In the genomic region with DNA sequence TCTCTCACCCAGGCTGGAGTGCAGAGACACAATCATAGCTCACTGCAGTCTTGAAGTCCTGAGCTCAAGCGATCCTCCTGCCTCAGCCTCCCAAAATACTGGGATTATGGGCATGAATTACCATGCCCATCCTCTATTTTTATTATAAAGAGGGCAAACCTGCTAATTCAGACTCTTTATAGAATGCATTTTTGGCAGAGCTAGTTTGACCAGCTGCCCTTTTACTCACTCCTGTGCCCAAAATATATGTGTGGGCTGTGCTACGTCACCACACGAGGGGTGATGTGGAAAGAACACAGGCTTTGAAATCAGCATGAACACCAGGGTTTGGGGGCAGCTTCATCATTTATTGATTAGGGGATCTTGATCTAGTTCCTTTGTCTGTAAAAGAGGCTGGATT, we compare ENCODE assay signal across 30 cellular contexts.
"Had no signal": no experiment of that assay in that cellular context is flagged by ENCODE, and none has a peak within 500 bp of the region (broad histone marks: within the 10 kb centered on the region; RNA-seq: fewer than 3 reads in every experiment).

No MANE protein-coding gene starts in this region.

- H3K9me3 Mint-ChIP-seq: activated CD4-positive, alpha-beta memory T cell treated with anti-CD3 and anti-CD28 coated beads for 36 hours; activated CD4-positive, alpha-beta T cell treated with anti-CD3 and anti-CD28 coated beads, Interleukin-2, amount 10 ng/mL, durations not matched to agents 24 days and 14 days; activated T-helper 1 cell treated with anti-CD3 and anti-CD28 coated beads, Interleukin-12 subunit alpha, Interleukin-12 subunit beta, Interleukin-2, Interleukin-4 antibody, amounts not matched to agents 30 ng/mL and 10 ng/mL and 1 ng/mL, durations not matched to agents 14 hours and 24 hours and 36 hours; activated T-helper 2 cell treated with anti-CD3 and anti-CD28 coated beads, Interferon-gamma antibody, Interleukin-2, Interleukin-4, amounts not matched to agents 10 μg/mL and 5 μg/mL and 100 μg/mL, durations not matched to agents 14 hours and 24 hours and 36 hours; effector memory CD8-positive, alpha-beta T cell had no signal

- H3K4me1 ChIP-seq: esophagus muscularis mucosa, foreskin keratinocyte, gastrocnemius medialis had no signal

- H3K36me3 ChIP-seq: esophagus muscularis mucosa, gastrocnemius medialis had no signal

- H3K9me3 ChIP-seq: esophagus muscularis mucosa, gastrocnemius medialis had no signal

- ATAC-seq: activated CD4-positive, alpha-beta T cell treated with anti-CD3 and anti-CD28 coated beads for 36 hours; activated CD8-positive, alpha-beta memory T cell treated with anti-CD3 and anti-CD28 coated beads, Interleukin-2, amount 10 ng/mL, durations not matched to agents 7 days and 5 days; activated CD8-positive, alpha-beta T cell treated with anti-CD3 and anti-CD28 coated beads, Interleukin-2, amount 10 ng/mL, durations not matched to agents 7 days and 5 days; effector memory CD8-positive, alpha-beta T cell; foreskin keratinocyte; gastrocnemius medialis had no signal

- H3K4me3 ChIP-seq: esophagus muscularis mucosa, gastrocnemius medialis had no signal

- H3K27me3 ChIP-seq: gastrocnemius medialis had no signal

- H3K27ac Mint-ChIP-seq: activated CD4-positive, alpha-beta memory T cell treated with anti-CD3 and anti-CD28 coated beads for 36 hours; activated CD4-positive, alpha-beta T cell treated with anti-CD3 and anti-CD28 coated beads for 36 hours; activated CD4-positive, alpha-beta T cell treated with anti-CD3 and anti-CD28 coated beads, Interleukin-2, amount 10 ng/mL, durations not matched to agents 24 days and 14 days; activated CD8-positive, alpha-beta memory T cell treated with anti-CD3 and anti-CD28 coated beads, Interleukin-2, amount 10 ng/mL, durations not matched to agents 7 days and 5 days; activated CD8-positive, alpha-beta T cell treated with anti-CD3 and anti-CD28 coated beads, Interleukin-2, amount 10 ng/mL, durations not matched to agents 7 days and 5 days; activated naive CD8-positive, alpha-beta T cell; activated T-helper 1 cell treated with anti-CD3 and anti-CD28 coated beads, Interleukin-12 subunit alpha, Interleukin-12 subunit beta, Interleukin-2, Interleukin-4 antibody, amounts not matched to agents 30 ng/mL and 10 ng/mL and 1 ng/mL, durations not matched to agents 14 hours and 24 hours and 36 hours; activated T-helper 2 cell treated with anti-CD3 and anti-CD28 coated beads, Interferon-gamma antibody, Interleukin-2, Interleukin-4, amounts not matched to agents 10 μg/mL and 5 μg/mL and 100 μg/mL, durations not matched to agents 14 hours and 24 hours and 36 hours; effector memory CD8-positive, alpha-beta T cell had no signal

- DNase-seq: activated CD4-positive, alpha-beta memory T cell treated with anti-CD3 and anti-CD28 coated beads for 36 hours; activated CD4-positive, alpha-beta T cell treated with anti-CD3 and anti-CD28 coated beads for 36 hours; activated CD4-positive, alpha-beta T cell treated with anti-CD3 and anti-CD28 coated beads, Interleukin-2, amount 10 ng/mL, durations not matched to agents 24 days and 14 days; activated CD4-positive, CD25-positive, alpha-beta regulatory T cell; activated CD4-positive, CD25-positive, alpha-beta regulatory T cell treated with anti-CD3 and anti-CD28 coated beads, Interleukin-2, amount 50 U/mL, for 72 hours; activated CD8-positive, alpha-beta memory T cell treated with anti-CD3 and anti-CD28 coated beads, Interleukin-2, amount 10 ng/mL, durations not matched to agents 7 days and 5 days; activated CD8-positive, alpha-beta memory T cell treated with anti-CD3 and anti-CD28 coated beads, Interleukin-2, amount 50 U/mL, for 4 hours; activated CD8-positive, alpha-beta T cell treated with anti-CD3 and anti-CD28 coated beads, Interleukin-2, amount 10 ng/mL, durations not matched to agents 7 days and 5 days; activated gamma-delta T cell treated with Interleukin-2 at 50 U/mL for 16 hours; activated naive CD4-positive, alpha-beta T cell treated with anti-CD3 and anti-CD28 coated beads, Interleukin-2, amount 50 U/mL, for 16 hours; activated naive CD4-positive, alpha-beta T cell treated with Interleukin-2 at 50 U/mL for 16 hours; activated T-cell treated with anti-CD3 and anti-CD28 coated beads, Interleukin-2, amount 50 U/mL, for 1 hour; activated T-cell treated with anti-CD3 and anti-CD28 coated beads, Interleukin-2, amount 50 U/mL, for 48 hours; amniotic stem cell; anterior cingulate cortex; caudate nucleus; cortex of kidney; dermis blood vessel endothelial cell; effector CD4-positive, alpha-beta T cell; effector memory CD8-positive, alpha-beta T cell; erythroblast; foreskin keratinocyte; gastrocnemius medialis; glutamatergic neuron; T-helper 1 cell; T-helper 2 cell had no signal

- H3K27ac ChIP-seq: esophagus muscularis mucosa, foreskin keratinocyte, gastrocnemius medialis had no signal

- H3K4me3 Mint-ChIP-seq: activated CD4-positive, alpha-beta memory T cell treated with anti-CD3 and anti-CD28 coated beads for 36 hours; activated CD4-positive, alpha-beta T cell treated with anti-CD3 and anti-CD28 coated beads for 36 hours; activated CD4-positive, alpha-beta T cell treated with anti-CD3 and anti-CD28 coated beads, Interleukin-2, amount 10 ng/mL, durations not matched to agents 24 days and 14 days; activated CD8-positive, alpha-beta memory T cell treated with anti-CD3 and anti-CD28 coated beads, Interleukin-2, amount 10 ng/mL, durations not matched to agents 7 days and 5 days; activated CD8-positive, alpha-beta T cell treated with anti-CD3 and anti-CD28 coated beads, Interleukin-2, amount 10 ng/mL, durations not matched to agents 7 days and 5 days; activated naive CD8-positive, alpha-beta T cell; activated T-helper 1 cell treated with anti-CD3 and anti-CD28 coated beads, Interleukin-12 subunit alpha, Interleukin-12 subunit beta, Interleukin-2, Interleukin-4 antibody, amounts not matched to agents 30 ng/mL and 10 ng/mL and 1 ng/mL, durations not matched to agents 14 hours and 24 hours and 36 hours; effector memory CD8-positive, alpha-beta T cell had no signal

- H3K4me1 Mint-ChIP-seq: activated CD4-positive, alpha-beta T cell treated with anti-CD3 and anti-CD28 coated beads for 36 hours; activated CD4-positive, alpha-beta T cell treated with anti-CD3 and anti-CD28 coated beads, Interleukin-2, amount 10 ng/mL, durations not matched to agents 24 days and 14 days; activated CD8-positive, alpha-beta memory T cell treated with anti-CD3 and anti-CD28 coated beads, Interleukin-2, amount 10 ng/mL, durations not matched to agents 7 days and 5 days had no signal

- H3K36me3 Mint-ChIP-seq: activated CD4-positive, alpha-beta memory T cell treated with anti-CD3 and anti-CD28 coated beads for 36 hours; activated CD8-positive, alpha-beta memory T cell treated with anti-CD3 and anti-CD28 coated beads, Interleukin-2, amount 10 ng/mL, durations not matched to agents 7 days and 5 days; activated naive CD8-positive, alpha-beta T cell had no signal
